Comparison of ENCODE assay signal across 31 cellular contexts in genomic region chr7:33276729-33277128, GRCh38.
"Had no signal": no experiment of that assay in that cellular context is flagged by ENCODE, and none has a peak within 500 bp of the region (broad histone marks: within the 10 kb centered on the region; RNA-seq: fewer than 3 reads in every experiment).

No MANE protein-coding gene starts in this region.

- FAIRE-seq: bronchial epithelial cell, frontal cortex had no signal

- H3K4me3 Mint-ChIP-seq: activated CD4-positive, alpha-beta memory T cell treated with anti-CD3 and anti-CD28 coated beads for 36 hours; activated CD4-positive, alpha-beta T cell treated with anti-CD3 and anti-CD28 coated beads for 36 hours; activated CD4-positive, alpha-beta T cell treated with anti-CD3 and anti-CD28 coated beads, Interleukin-2, amount 10 ng/mL, durations not matched to agents 24 days and 14 days; activated CD8-positive, alpha-beta memory T cell treated with anti-CD3 and anti-CD28 coated beads, Interleukin-2, amount 10 ng/mL, durations not matched to agents 7 days and 5 days; activated CD8-positive, alpha-beta T cell treated with anti-CD3 and anti-CD28 coated beads, Interleukin-2, amount 10 ng/mL, durations not matched to agents 7 days and 5 days; activated naive CD8-positive, alpha-beta T cell; activated T-cell treated with anti-CD3 and anti-CD28 coated beads, Interleukin-2, amount 50 U/mL, for 72 hours; activated T-helper 17 cell treated with anti-CD3 and anti-CD28 coated beads, Interleukin-2, amount 50 U/mL, for 72 hours; central memory CD8-positive, alpha-beta T cell; dendritic cell treated with granulocyte-macrophage colony-stimulating factor and Interleukin-4, amounts not matched to agents 40 ng/mL and 50 ng/mL, for 4 days; endodermal cell had no signal

- ATAC-seq: activated CD4-positive, alpha-beta T cell treated with anti-CD3 and anti-CD28 coated beads for 36 hours; activated CD8-positive, alpha-beta memory T cell treated with anti-CD3 and anti-CD28 coated beads, Interleukin-2, amount 10 ng/mL, durations not matched to agents 7 days and 5 days; activated CD8-positive, alpha-beta T cell treated with anti-CD3 and anti-CD28 coated beads, Interleukin-2, amount 10 ng/mL, durations not matched to agents 7 days and 5 days; activated T-cell treated with anti-CD3 and anti-CD28 coated beads, Interleukin-2, amount 50 U/mL, for 72 hours; activated T-helper 17 cell treated with anti-CD3 and anti-CD28 coated beads, Interleukin-2, amount 50 U/mL, for 72 hours; esophagus mucosa had no signal

- H3K4me1 Mint-ChIP-seq: activated CD4-positive, alpha-beta T cell treated with anti-CD3 and anti-CD28 coated beads for 36 hours; activated CD4-positive, alpha-beta T cell treated with anti-CD3 and anti-CD28 coated beads, Interleukin-2, amount 10 ng/mL, durations not matched to agents 24 days and 14 days; activated CD8-positive, alpha-beta memory T cell treated with anti-CD3 and anti-CD28 coated beads, Interleukin-2, amount 10 ng/mL, durations not matched to agents 7 days and 5 days; activated T-helper 17 cell treated with anti-CD3 and anti-CD28 coated beads, Interleukin-2, amount 50 U/mL, for 72 hours; central memory CD8-positive, alpha-beta T cell; endodermal cell had no signal

- H3K27me3 Mint-ChIP-seq: activated CD4-positive, alpha-beta memory T cell treated with anti-CD3 and anti-CD28 coated beads for 36 hours; activated CD4-positive, alpha-beta T cell treated with anti-CD3 and anti-CD28 coated beads for 36 hours; activated CD4-positive, alpha-beta T cell treated with anti-CD3 and anti-CD28 coated beads, Interleukin-2, amount 10 ng/mL, durations not matched to agents 24 days and 14 days; activated CD8-positive, alpha-beta memory T cell treated with anti-CD3 and anti-CD28 coated beads, Interleukin-2, amount 10 ng/mL, durations not matched to agents 7 days and 5 days; activated naive CD8-positive, alpha-beta T cell; activated T-helper 17 cell treated with anti-CD3 and anti-CD28 coated beads, Interleukin-2, amount 50 U/mL, for 72 hours; central memory CD8-positive, alpha-beta T cell; dendritic cell treated with granulocyte-macrophage colony-stimulating factor and Interleukin-4, amounts not matched to agents 40 ng/mL and 50 ng/mL, for 4 days had no signal

- H3K27ac ChIP-seq: brain microvascular endothelial cell, coronary artery, dorsolateral prefrontal cortex had no signal

- H3K4me3 ChIP-seq: coronary artery, dorsolateral prefrontal cortex had no signal

- H3K27ac Mint-ChIP-seq: activated CD4-positive, alpha-beta memory T cell treated with anti-CD3 and anti-CD28 coated beads for 36 hours; activated CD4-positive, alpha-beta T cell treated with anti-CD3 and anti-CD28 coated beads for 36 hours; activated CD4-positive, alpha-beta T cell treated with anti-CD3 and anti-CD28 coated beads, Interleukin-2, amount 10 ng/mL, durations not matched to agents 24 days and 14 days; activated CD8-positive, alpha-beta memory T cell treated with anti-CD3 and anti-CD28 coated beads, Interleukin-2, amount 10 ng/mL, durations not matched to agents 7 days and 5 days; activated CD8-positive, alpha-beta T cell treated with anti-CD3 and anti-CD28 coated beads, Interleukin-2, amount 10 ng/mL, durations not matched to agents 7 days and 5 days; activated naive CD8-positive, alpha-beta T cell; activated T-cell treated with anti-CD3 and anti-CD28 coated beads, Interleukin-2, amount 50 U/mL, for 72 hours; activated T-helper 17 cell treated with anti-CD3 and anti-CD28 coated beads, Interleukin-2, amount 50 U/mL, for 72 hours; dendritic cell treated with granulocyte-macrophage colony-stimulating factor and Interleukin-4, amounts not matched to agents 40 ng/mL and 50 ng/mL, for 4 days; endodermal cell had no signal

- H3K27me3 ChIP-seq: brain microvascular endothelial cell, dorsolateral prefrontal cortex had no signal

- DNase-seq: activated CD4-positive, alpha-beta memory T cell treated with anti-CD3 and anti-CD28 coated beads for 36 hours; activated CD4-positive, alpha-beta T cell treated with anti-CD3 and anti-CD28 coated beads for 36 hours; activated CD4-positive, alpha-beta T cell treated with anti-CD3 and anti-CD28 coated beads, Interleukin-2, amount 10 ng/mL, durations not matched to agents 24 days and 14 days; activated CD4-positive, CD25-positive, alpha-beta regulatory T cell; activated CD4-positive, CD25-positive, alpha-beta regulatory T cell treated with anti-CD3 and anti-CD28 coated beads, Interleukin-2, amount 50 U/mL, for 72 hours; activated CD8-positive, alpha-beta memory T cell treated with anti-CD3 and anti-CD28 coated beads, Interleukin-2, amount 10 ng/mL, durations not matched to agents 7 days and 5 days; activated CD8-positive, alpha-beta memory T cell treated with anti-CD3 and anti-CD28 coated beads, Interleukin-2, amount 50 U/mL, for 4 hours; activated CD8-positive, alpha-beta T cell treated with anti-CD3 and anti-CD28 coated beads, Interleukin-2, amount 10 ng/mL, durations not matched to agents 7 days and 5 days; activated effector memory CD4-positive, alpha-beta T cell treated with Interleukin-2 at 50 U/mL for 16 hours; activated gamma-delta T cell treated with Interleukin-2 at 50 U/mL for 16 hours; activated naive CD4-positive, alpha-beta T cell treated with anti-CD3 and anti-CD28 coated beads, Interleukin-2, amount 50 U/mL, for 16 hours; activated naive CD4-positive, alpha-beta T cell treated with Interleukin-2 at 50 U/mL for 16 hours; activated T-cell treated with anti-CD3 and anti-CD28 coated beads, Interleukin-2, amount 50 U/mL, for 1 hour; activated T-cell treated with anti-CD3 and anti-CD28 coated beads, Interleukin-2, amount 50 U/mL, for 72 hours; amniotic stem cell; anterior cingulate cortex; brain microvascular endothelial cell; dorsolateral prefrontal cortex; effector memory CD4-positive, alpha-beta T cell; endodermal cell; foreskin fibroblast; head of caudate nucleus; T-helper 2 cell had no signal

- H3K36me3 ChIP-seq: brain microvascular endothelial cell had no signal
